1 cellular context compared by ENCODE assay signal in the genomic region with DNA sequence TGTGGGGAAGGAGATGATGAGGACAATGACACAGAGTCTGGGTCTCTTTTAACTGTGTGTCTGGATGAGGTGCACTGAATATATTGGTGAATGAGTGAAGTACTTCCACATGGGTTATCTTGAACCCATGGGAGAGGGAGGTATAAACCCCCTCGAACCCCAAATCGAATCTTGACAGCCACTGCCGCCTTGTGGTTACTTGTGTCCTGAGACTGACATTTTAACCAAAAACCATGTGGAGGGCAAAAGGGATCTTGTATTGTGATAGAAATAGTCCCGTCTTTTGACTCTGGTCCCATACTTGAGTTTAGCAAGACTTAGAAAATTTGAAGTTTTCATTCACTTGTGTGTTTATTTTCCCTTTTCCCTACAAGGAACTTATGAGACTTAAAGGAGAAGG.
TF ChIP-seq lines count a peak whose summit lies in the region.

No MANE protein-coding gene starts in this region.

TF ChIP-seq in H1, 55 proteins besides CTCF, POLR2A, EP300 and RAD21:
- no peak for TF ChIP-seq BCL11A (IDR thresholded peaks at IDR 0.05; ENCODE audit: low read depth in 2 of 2, low read length in 2 of 2)
- TF ChIP-seq SAP30 (IDR thresholded peaks at IDR 0.05; ENCODE audit: insufficient read depth, insufficient replicate concordance, low read length) = no peak
- TF ChIP-seq PHF8 (conservative IDR thresholded peaks at IDR 0.05; ENCODE audit: low read depth, low read length) = no peak
- no peak for TF ChIP-seq KDM5A (IDR thresholded peaks at IDR 0.05; ENCODE audit: low read length)
- no peak for TF ChIP-seq TCF12 (IDR thresholded peaks at IDR 0.05; ENCODE audit: low read depth, low read length)
- no peak for TF ChIP-seq GABPA (IDR thresholded peaks at IDR 0.05; ENCODE audit: borderline replicate concordance, insufficient read depth, low read length)
- no peak for TF ChIP-seq SIRT6 (IDR thresholded peaks at IDR 0.05; ENCODE audit: low read length)
- no peak for TF ChIP-seq TEAD4 (IDR thresholded peaks at IDR 0.05; ENCODE audit: low read depth, low read length)
